17 cellular contexts compared by ENCODE assay signal in the genomic region with DNA sequence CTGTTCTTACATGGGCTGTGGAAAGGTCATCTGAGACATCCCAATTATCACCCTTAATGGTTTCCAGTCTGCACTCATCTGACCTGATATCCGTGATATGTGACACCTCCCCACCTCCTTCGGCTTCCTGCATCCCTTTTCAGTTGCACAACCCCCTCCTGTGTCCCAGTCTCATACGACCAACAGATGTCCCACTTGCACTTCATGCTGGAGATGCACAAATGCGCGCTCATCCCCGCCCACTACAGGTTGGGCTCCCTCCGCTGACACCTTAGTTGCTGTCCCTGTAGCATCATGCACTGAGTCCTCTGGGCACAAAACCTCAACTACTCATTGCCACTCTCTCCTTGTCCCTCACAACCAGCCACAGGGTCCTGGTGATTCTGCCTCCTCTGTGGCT.
DNase-seq lines count a peak whose midpoint lies in the region; ATAC-seq lines count a peak whose summit lies in the region.
"Had no signal": no experiment of that assay in that cellular context is flagged by ENCODE, and none has a peak within 500 bp of the region (broad histone marks: within the 10 kb centered on the region; RNA-seq: fewer than 3 reads in every experiment).

No MANE protein-coding gene starts in this region.

- no peak for ATAC-seq in GM18907 (IDR thresholded peaks at IDR 0.05; ENCODE audit: unreplicated experiment)
- ATAC-seq in HG03354 (IDR thresholded peaks at IDR 0.05; ENCODE audit: poor library complexity, severe bottlenecking, unreplicated experiment), result no peak
- ATAC-seq: heart right ventricle had no signal

- DNase-seq in DMS 273 (lab: John Stamatoyannopoulos, UW; ENCODE audit: unreplicated experiment) (peak; percentile 63), HUDEP-2 (lab: John Stamatoyannopoulos, UW; ENCODE audit: unreplicated experiment in 76 of 76) (peak in 39 of 76 experiments; percentile 10 to 75 (median 47)), NCI-H748 (lab: John Stamatoyannopoulos, UW; ENCODE audit: unreplicated experiment) (peak; percentile 68), islet precursor cell (peak; percentile 52), KG1 (lab: John Stamatoyannopoulos, UW) (no peak)
- DNase-seq: activated CD4-positive, alpha-beta memory T cell treated with anti-CD3 and anti-CD28 coated beads for 36 hours; activated naive CD4-positive, alpha-beta T cell treated with anti-CD3 and anti-CD28 coated beads, Interleukin-2, amount 10 ng/mL, durations not matched to agents 7 days and 5 days; AML-193; GF-D8; heart right ventricle; MM.1S; NCI-H187; stimulated activated CD4-positive, alpha-beta T cell treated with anti-CD3 and anti-CD28 coated beads, Interleukin-4, amount 100 ng/mL, for 1 hour; substantia nigra; uterus had no signal
